7 cellular contexts compared by ENCODE assay signal in the genomic region with DNA sequence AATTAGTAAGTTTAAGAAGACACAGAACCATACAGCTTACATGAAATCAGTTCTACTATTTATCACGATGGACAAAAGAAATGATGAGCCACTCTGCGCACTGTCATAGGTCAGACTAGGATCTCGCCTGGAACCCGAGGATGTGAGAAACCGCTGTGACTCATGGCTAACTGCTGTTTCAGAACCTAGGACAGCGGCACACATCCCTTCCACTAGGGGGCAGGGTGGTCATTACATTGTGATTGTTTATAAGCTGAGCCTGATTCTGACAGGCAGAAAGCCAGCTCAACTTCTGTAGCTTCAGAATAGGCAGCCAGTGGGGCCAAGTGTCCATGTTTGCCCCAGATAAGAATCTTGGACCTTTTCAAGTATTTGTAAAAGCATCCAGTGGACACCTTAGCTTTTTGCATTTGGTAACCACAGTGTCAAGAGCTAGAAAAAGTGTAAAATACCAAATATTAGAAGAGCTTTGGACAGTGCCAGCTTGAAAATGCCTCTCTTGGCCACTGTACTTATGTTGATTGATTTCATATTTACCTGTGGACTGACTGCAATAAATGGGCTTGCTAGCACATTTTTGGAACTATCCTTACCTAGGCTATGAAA.
A peak's percentile ranks its signal among the peaks of the same experiment; 100 is the strongest.
DNase-seq lines count a peak whose midpoint lies in the region; ATAC-seq and TF ChIP-seq lines count a peak whose summit lies in the region.

No MANE protein-coding gene starts in this region.

- TF ChIP-seq POLR2A in sigmoid colon (IDR thresholded peaks at IDR 0.05) = no peak

- CTCF ChIA-PET in T-cell (lab: Charles Lee) = interaction anchor here (0.5 to 4.0 kb wide), 42 partner anchors 9 to 1840 kb away, joined by 3 to 94 read pairs (median 4); partner anchors contain the start of gene KBTBD8 (in 2 of the 2)

- no peak overlapping the region for H3K4me3 Mint-ChIP-seq in T-cell

- POLR2A ChIA-PET in T-cell (lab: Charles Lee) = no interaction called here

- H3K36me3 ChIP-seq in right atrium auricular region (no peaks in the 10 kb centered on the region), sigmoid colon (no peaks in the 10 kb centered on the region)

- TF ChIP-seq EP300 in sigmoid colon (IDR thresholded peaks at IDR 0.05) = no peak

- 3 to 9% methylated on average over 6 of the region's 6 CpGs for WGBS in sigmoid colon, 2 donors

- no peaks in the 10 kb centered on the region for H3K9me3 Mint-ChIP-seq in T-cell

- intact Hi-C loops in sigmoid colon (cut with DNase I) = loop anchor here (5.0 to 10.0 kb wide), 2 partner anchors 139 to 1778 kb away; no protein-coding TSS in a partner anchor

- no peak overlapping the region for H3K4me3 ChIP-seq in right atrium auricular region
- H3K4me3 ChIP-seq in sigmoid colon = no peak overlapping the region

- H3K4me1 Mint-ChIP-seq in T-cell = no peaks in the 10 kb centered on the region

- H3K9me3 ChIP-seq in right atrium auricular region (no peaks in the 10 kb centered on the region), sigmoid colon (no peaks in the 10 kb centered on the region)

- H3K4me1 ChIP-seq in right atrium auricular region = no peaks in the 10 kb centered on the region
- H3K4me1 ChIP-seq in sigmoid colon = peaks cover 0 to 12% (median 12%) of the 10 kb centered on the region in 4 donors

- no peak overlapping the region for H3K27ac Mint-ChIP-seq in T-cell

- DNase-seq in NCI-H1092 (lab: John Stamatoyannopoulos, UW) (peak; percentile 21), T-cell (peak; percentile 17 to 76 (median 64)), amniotic stem cell (lab: John Stamatoyannopoulos, UW) (peak; percentile 81), right atrium auricular region (ENCODE audit: low spot score) (peak; percentile 74), sigmoid colon (peak; percentile 81)

- ATAC-seq in GM18499 (IDR thresholded peaks at IDR 0.05; ENCODE audit: insufficient read depth, unreplicated experiment) (peak; percentile 96), HG02642 (IDR thresholded peaks at IDR 0.05; ENCODE audit: poor library complexity, unreplicated experiment) (peak; percentile 99), T-cell (replicated peaks in 1 of 4) (peak; percentile 69 to 81 (median 77))

- H3K27ac ChIP-seq in right atrium auricular region = no peak overlapping the region
- H3K27ac ChIP-seq in sigmoid colon = no peak overlapping the region

- H3K27me3 Mint-ChIP-seq in T-cell = peaks cover 28% of the 10 kb centered on the region in 2 donors

- TF ChIP-seq CTCF in right atrium auricular region (IDR thresholded peaks at IDR 0.05) (peak; percentile 78 to 87), sigmoid colon (IDR thresholded peaks at IDR 0.05) (peak; percentile 72 to 85 (median 78))

- no peaks in the 10 kb centered on the region for H3K36me3 Mint-ChIP-seq in T-cell

- H3K27me3 ChIP-seq in right atrium auricular region (no peaks in the 10 kb centered on the region), sigmoid colon (no peaks in the 10 kb centered on the region)

Comparison
In these comparisons a context has a peak if more than half of its experiments do, and no peak if none do; other contexts are left out.
1. DNase-seq: peak in every context shown above with its lines; median percentile 81 in amniotic stem cell; 81 in sigmoid colon; 74 in right atrium auricular region; 64 in T-cell; 21 in NCI-H1092.